In the genomic region with DNA sequence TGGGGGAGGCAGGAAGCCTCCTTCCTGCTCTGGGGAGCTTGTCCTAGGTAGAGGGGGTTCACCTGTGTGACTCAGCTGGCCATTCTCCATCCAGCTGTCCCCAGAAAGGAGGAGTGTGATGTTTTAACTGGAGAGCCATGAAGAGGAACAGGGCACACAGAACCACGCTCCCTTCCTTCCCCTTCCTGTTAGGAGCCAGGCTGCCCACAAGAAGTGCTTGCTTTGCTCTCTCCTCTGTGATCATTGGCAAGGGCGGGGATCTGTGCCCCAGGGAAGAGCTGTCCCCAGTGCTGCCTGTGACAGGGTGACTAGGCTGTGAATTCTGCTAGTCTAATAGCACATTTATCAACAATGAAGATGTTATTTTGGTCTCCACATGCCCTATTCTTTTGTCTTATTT, we compare ENCODE assay signal across 22 cellular contexts.
A peak's percentile ranks its signal among the peaks of the same experiment; 100 is the strongest.
DNase-seq lines count a peak whose midpoint lies in the region; ATAC-seq and TF ChIP-seq lines count a peak whose summit lies in the region.
"Had no signal": no experiment of that assay in that cellular context is flagged by ENCODE, and none has a peak within 500 bp of the region (broad histone marks: within the 10 kb centered on the region; RNA-seq: fewer than 3 reads in every experiment).

No MANE protein-coding gene starts in this region.

- DNase-seq in Right ventricle myocardium inferior (ENCODE audit: missing footprints) (peak; percentile 66), right atrium auricular region (ENCODE audit: low spot score) (no peak), epithelial cell of esophagus (ENCODE audit: low read depth) (peak; percentile 17), sciatic nerve (ENCODE audit: low spot score) (no peak), GM10266 (ENCODE audit: extremely low spot score) (no peak), CD14-positive monocyte (ENCODE audit: low spot score) (no peak)
- peak; percentile 64 for DNase-seq in Jurkat, Clone E6-1 (ENCODE audit: low read depth, low spot score)
- DNase-seq: activated CD4-positive, alpha-beta T cell treated with anti-CD3 and anti-CD28 coated beads for 1 hour; activated CD8-positive, alpha-beta T cell treated with anti-CD3 and anti-CD28 coated beads, Interleukin-2, amount 10 ng/mL, durations not matched to agents 7 days and 5 days; activated gamma-delta T cell treated with Interleukin-2 at 50 U/mL for 16 hours; colonic mucosa; DMS79; endodermal cell; H7; kidney glomerular epithelial cell; naive B cell; NCI-H1105 treated with DMSO at 0.1 percent for 48 hours; retina; stimulated activated naive CD8-positive, alpha-beta T cell treated with anti-CD3 and anti-CD28 coated beads, Interleukin-15, amount 100 ng/mL, for 72 hours; tibial artery had no signal

- ATAC-seq in Right ventricle myocardium inferior (peak; percentile 59), sciatic nerve (peak; percentile 53), GM18870 (IDR thresholded peaks at IDR 0.05; ENCODE audit: unreplicated experiment) (no peak)
- ATAC-seq: activated CD8-positive, alpha-beta T cell treated with anti-CD3 and anti-CD28 coated beads, Interleukin-2, amount 10 ng/mL, durations not matched to agents 7 days and 5 days; stimulated activated naive CD8-positive, alpha-beta T cell treated with anti-CD3 and anti-CD28 coated beads, Interleukin-15, amount 100 ng/mL, for 72 hours had no signal

- intact Hi-C loops in Right ventricle myocardium inferior (cut with DNase I), result no loop called here
- intact Hi-C loops in sciatic nerve (cut with DNase I), result no loop called here
- intact Hi-C loops in CD14-positive monocyte (cut with micrococcal nuclease), result no loop called here

- peaks cover 0 to 15% (median 8%) of the 10 kb centered on the region in 3 donors for H3K27me3 Mint-ChIP-seq in CD14-positive monocyte (ENCODE audit: low read depth in 3 of 3)
- H3K27me3 Mint-ChIP-seq: naive B cell; stimulated activated naive CD8-positive, alpha-beta T cell treated with anti-CD3 and anti-CD28 coated beads, Interleukin-15, amount 100 ng/mL, for 72 hours had no signal

- H3K36me3 ChIP-seq in right atrium auricular region, result no peaks in the 10 kb centered on the region
- H3K36me3 ChIP-seq: adrenal gland, colonic mucosa, tibial artery had no signal

- no peak overlapping the region for H3K27ac ChIP-seq in right atrium auricular region
- H3K27ac ChIP-seq: colonic mucosa, tibial artery had no signal

- peaks cover 8% of the 10 kb centered on the region for H3K4me1 Mint-ChIP-seq in CD14-positive monocyte
- H3K4me1 Mint-ChIP-seq: endodermal cell had no signal

- TF ChIP-seq CTCF in right atrium auricular region (IDR thresholded peaks at IDR 0.05), result no peak
- TF ChIP-seq CTCF in epithelial cell of esophagus (IDR thresholded peaks at IDR 0.05; ENCODE audit: insufficient read depth, low read depth, low read length, missing control alignments), result no peak
- TF ChIP-seq CTCF in GM10266 (IDR thresholded peaks at IDR 0.05; ENCODE audit: control insufficient read depth, insufficient read depth, low read depth, missing control alignments), result no peak
- no peak for TF ChIP-seq CTCF in CD14-positive monocyte (IDR thresholded peaks at IDR 0.05)

- H3K4me3 ChIP-seq in right atrium auricular region, result no peak overlapping the region
- H3K4me3 ChIP-seq in Jurkat, Clone E6-1 (ENCODE audit: low read length), result no peak overlapping the region
- H3K4me3 ChIP-seq in epithelial cell of esophagus (ENCODE audit: low read length), result no peak overlapping the region
- H3K4me3 ChIP-seq: adrenal gland, colonic mucosa, tibial artery had no signal

- no peaks in the 10 kb centered on the region for H3K4me1 ChIP-seq in right atrium auricular region
- H3K4me1 ChIP-seq: adrenal gland, colonic mucosa, tibial artery had no signal

- no peaks in the 10 kb centered on the region for H3K36me3 Mint-ChIP-seq in CD14-positive monocyte
- H3K36me3 Mint-ChIP-seq: naive B cell had no signal

- peaks cover 0 to 11% (median 0%) of the 10 kb centered on the region in 7 donors for H3K9me3 Mint-ChIP-seq in CD14-positive monocyte
- H3K9me3 Mint-ChIP-seq: endodermal cell had no signal

- peak overlapping the region in 1 of 7 donors; percentile 71 for H3K27ac Mint-ChIP-seq in CD14-positive monocyte
- H3K27ac Mint-ChIP-seq: activated CD8-positive, alpha-beta T cell treated with anti-CD3 and anti-CD28 coated beads, Interleukin-2, amount 10 ng/mL, durations not matched to agents 7 days and 5 days; endodermal cell; naive B cell had no signal

- H3K9me3 ChIP-seq in right atrium auricular region, result no peaks in the 10 kb centered on the region
- H3K9me3 ChIP-seq: adrenal gland, colonic mucosa, tibial artery had no signal

- H3K4me3 Mint-ChIP-seq in CD14-positive monocyte, result no peak overlapping the region
- H3K4me3 Mint-ChIP-seq: activated CD8-positive, alpha-beta T cell treated with anti-CD3 and anti-CD28 coated beads, Interleukin-2, amount 10 ng/mL, durations not matched to agents 7 days and 5 days; endodermal cell; naive B cell; stimulated activated naive CD8-positive, alpha-beta T cell treated with anti-CD3 and anti-CD28 coated beads, Interleukin-15, amount 100 ng/mL, for 72 hours had no signal

- no peaks in the 10 kb centered on the region for H3K27me3 ChIP-seq in right atrium auricular region
- H3K27me3 ChIP-seq: adrenal gland, colonic mucosa, tibial artery had no signal

Comparison
In these comparisons a context has a peak if more than half of its experiments do, and no peak if none do; other contexts are left out.
1. DNase-seq: peak in Right ventricle myocardium inferior (single experiment), Jurkat, Clone E6-1 (single experiment) and epithelial cell of esophagus (single experiment); none in right atrium auricular region (single experiment), sciatic nerve (single experiment), GM10266 (single experiment) and CD14-positive monocyte (single experiment).